In genomic region chr12:85155791-85156190, GRCh38 we compare ENCODE assay signal across 9 cellular contexts.
DNase-seq lines count a peak whose midpoint lies in the region; ATAC-seq lines count a peak whose summit lies in the region.
"Had no signal": no experiment of that assay in that cellular context is flagged by ENCODE, and none has a peak within 500 bp of the region (broad histone marks: within the 10 kb centered on the region; RNA-seq: fewer than 3 reads in every experiment).

No MANE protein-coding gene starts in this region.

- no peak overlapping the region for H3K4me3 ChIP-seq in MG63
- H3K4me3 ChIP-seq: ascending aorta had no signal

- H3K9me3 ChIP-seq in MG63, result no peaks in the 10 kb centered on the region
- H3K9me3 ChIP-seq: ascending aorta had no signal

- H3K27me3 ChIP-seq in MG63, result peaks cover 2% of the 10 kb centered on the region; the same call in 1 of the 2 replicates
- H3K27me3 ChIP-seq: ascending aorta had no signal

- no peak for ATAC-seq in esophagus mucosa

- H3K36me3 ChIP-seq in MG63, result no peaks in the 10 kb centered on the region
- H3K36me3 ChIP-seq: ascending aorta had no signal

- DNase-seq in NCI-H1105 treated with DMSO at 0.1 percent for 48 hours (lab: John Stamatoyannopoulos, UW) (peak; percentile 55), NCI-H1105 (lab: John Stamatoyannopoulos, UW) (no peak), NCI-H748 (lab: John Stamatoyannopoulos, UW; ENCODE audit: unreplicated experiment) (peak; percentile 45), dermis blood vessel endothelial cell (peak; percentile 69), pulmonary artery endothelial cell (ENCODE audit: low read depth, low spot score) (peak; percentile 17), MG63 (no peak)
- no peak for DNase-seq in activated CD4-positive, alpha-beta T cell treated with anti-CD3 and anti-CD28 coated beads, Interleukin-2, amount 50 U/mL, for 1 hour

Comparison
In these comparisons a context has a peak if more than half of its experiments do, and no peak if none do; other contexts are left out.
1. DNase-seq: peak in NCI-H1105 treated with DMSO at 0.1 percent for 48 hours (single experiment), NCI-H748 (single experiment), dermis blood vessel endothelial cell (single experiment) and pulmonary artery endothelial cell (single experiment); none in NCI-H1105 (single experiment), activated CD4-positive, alpha-beta T cell treated with anti-CD3 and anti-CD28 coated beads, Interleukin-2, amount 50 U/mL, for 1 hour (single experiment) and MG63 (single experiment).